Comparison of ENCODE assay signal across 26 cellular contexts in genomic region chr5:994821-995220, GRCh38. TPM values are rescaled to one million over a fixed set of nuclear protein-coding genes. Genes with fewer than 3 reads are reported as not detected.
DNase-seq lines count a peak whose midpoint lies in the region; ATAC-seq, FAIRE-seq and TF ChIP-seq lines count a peak whose summit lies in the region.
"Had no signal": no experiment of that assay in that cellular context is flagged by ENCODE, and none has a peak within 500 bp of the region (broad histone marks: within the 10 kb centered on the region; RNA-seq: fewer than 3 reads in every experiment).

No MANE protein-coding gene starts in this region.

- no peak overlapping the region for H3K4me3 ChIP-seq in H1 (ENCODE audit: extremely low read depth in 1 of 4, insufficient read depth in 2 of 4, low read depth in 3 of 4, low read length in 4 of 4)
- H3K4me3 ChIP-seq: mucosa of descending colon, SK-N-MC, uterus had no signal

- no peaks in the 10 kb centered on the region for H3K36me3 ChIP-seq in H1 (ENCODE audit: control insufficient read depth in 2 of 4, insufficient read depth in 4 of 4, low read length in 3 of 4)
- H3K36me3 ChIP-seq: neutrophil, uterus had no signal

- H2AK5ac ChIP-seq in H1 (ENCODE audit: low read depth, low read length), result no peak overlapping the region

- no peak for FAIRE-seq in H1 (lab: Jason Lieb, UNC)
- FAIRE-seq: astrocyte, G401.6, GM19239 had no signal

- intact Hi-C loops in sciatic nerve (cut with DNase I), result no loop called here

- no peak overlapping the region for H4K5ac ChIP-seq in H1 (ENCODE audit: insufficient read length, low read depth, low read length)

- H3K23ac ChIP-seq in H1 (ENCODE audit: insufficient read length), result no peak overlapping the region

- H2BK120ac ChIP-seq in H1 (replicated peaks; ENCODE audit: low read depth, low read length), result no peak overlapping the region

- H4K20me1 ChIP-seq in H1 (replicated peaks in 1 of 2; ENCODE audit: control insufficient read depth in 1 of 2, insufficient read depth in 2 of 2, low read length in 2 of 2), result no peaks in the 10 kb centered on the region

- ATAC-seq in sciatic nerve (no peak), GM21515 (IDR thresholded peaks at IDR 0.05; ENCODE audit: unreplicated experiment) (no peak), HG03108 (IDR thresholded peaks at IDR 0.05; ENCODE audit: unreplicated experiment) (no peak), esophagus mucosa (no peak)
- ATAC-seq: activated CD8-positive, alpha-beta T cell treated with anti-CD3 and anti-CD28 coated beads, Interleukin-2, amount 10 ng/mL, durations not matched to agents 7 days and 5 days; mucosa of descending colon had no signal

- H3K9ac ChIP-seq in H1 (replicated peaks in 1 of 4; ENCODE audit: extremely low read depth in 1 of 4, low read depth in 3 of 4, low read length in 3 of 4), result no peak overlapping the region

- WGBS in H1 (ENCODE audit: extremely low coverage in 1 of 2, insufficient coverage in 1 of 2, insufficient read length in 1 of 2, insufficient replicate concordance in 2 of 2, low coverage in 1 of 2, low lambda C conversion rate in 2 of 2, missing lambda C conversion rate in 1 of 2), 2 experiments, result 69% methylated on average over 4 of the region's 4 CpGs; no CpG with 5 or more reads in 1 of the 2 experiments

- TF ChIP-seq POLR2A in H1 (IDR thresholded peaks at IDR 0.05; ENCODE audit: control extremely low read depth in 1 of 2, low read depth in 2 of 2, low read length in 2 of 2), result no peak

- no peak overlapping the region for H4K91ac ChIP-seq in H1 (replicated peaks; ENCODE audit: insufficient read length, low read length)

- H3K23me2 ChIP-seq in H1 (ENCODE audit: low read depth, low read length), result peaks cover 1% of the 10 kb centered on the region; the same call in 1 of the 2 replicates

- peak; percentile 41 for DNase-seq in activated effector memory CD4-positive, alpha-beta T cell treated with anti-CD3 and anti-CD28 coated beads, Interleukin-2, amount 50 U/mL, for 16 hours
- no peak for DNase-seq in activated effector memory CD4-positive, alpha-beta T cell treated with Interleukin-2 at 50 U/mL for 16 hours
- DNase-seq in GM10266 (ENCODE audit: extremely low spot score), result no peak
- peak in 1 of 2 experiments; percentile 46 for DNase-seq in H1 (ENCODE audit: low read depth in 1 of 2, low spot score in 2 of 2)
- peak; percentile 38 for DNase-seq in sciatic nerve (ENCODE audit: low spot score)
- DNase-seq: activated B cell treated with CpG ODN at 0.5 μM for 24 hours; activated CD8-positive, alpha-beta T cell treated with anti-CD3 and anti-CD28 coated beads, Interleukin-2, amount 10 ng/mL, durations not matched to agents 7 days and 5 days; activated naive CD4-positive, alpha-beta T cell treated with anti-CD3 and anti-CD28 coated beads, Interleukin-2, amount 50 U/mL, for 16 hours; C1 segment of cervical spinal cord; cerebellar nuclear complex; effector CD8-positive, alpha-beta T cell; Karpas-422; NCI-H1092 treated with DMSO at 0.1 percent for 48 hours; NCI-H2029 treated with DMSO at 0.1 percent for 48 hours; NCI-H446 had no signal

- H3K27me3 ChIP-seq in H1 (replicated peaks in 1 of 4; ENCODE audit: control insufficient read depth in 3 of 4, extremely low read depth in 1 of 4, insufficient read depth in 3 of 4, low read length in 3 of 4), result no peaks in the 10 kb centered on the region
- H3K27me3 ChIP-seq: uterus had no signal

- no peaks in the 10 kb centered on the region for H3K9me3 ChIP-seq in H1 (ENCODE audit: insufficient read depth in 2 of 2, low read depth in 1 of 2, low read length in 1 of 2)
- H3K9me3 ChIP-seq: mucosa of descending colon, neutrophil, uterus had no signal

- no peak overlapping the region for H2BK15ac ChIP-seq in H1 (ENCODE audit: low read length)

- no peak overlapping the region for H2BK20ac ChIP-seq in H1 (ENCODE audit: low read length)

- H3K14ac ChIP-seq in H1 (ENCODE audit: insufficient read length), result no peak overlapping the region

- CTCF ChIA-PET in H1 (lab: Charles Lee; ENCODE audit: partially characterized antibody), result interaction anchor here (0.6 to 5.9 kb wide), 9 partner anchors 10 to 71 kb away, joined by 3 to 30 read pairs (median 6); partner anchors contain the start of gene NKD2

- no peak for TF ChIP-seq EP300 in H1 (IDR thresholded peaks at IDR 0.05; ENCODE audit: borderline replicate concordance in 1 of 2, low read depth in 2 of 2, low read length in 2 of 2)

- H3K4me2 ChIP-seq in H1 (ENCODE audit: insufficient read depth in 1 of 2, low read depth in 2 of 2, low read length in 2 of 2), result no peak overlapping the region

- no peak overlapping the region for H3K4ac ChIP-seq in H1 (replicated peaks; ENCODE audit: insufficient read length, low read depth, low read length)

- no peak overlapping the region for H2AFZ ChIP-seq in H1 (ENCODE audit: low read length)

- POLR2A ChIA-PET in H1 (lab: Charles Lee; ENCODE audit: partially characterized antibody), result no interaction called here

- H3K27ac ChIP-seq in H1 (ENCODE audit: low read depth, low read length), result no peak overlapping the region
- H3K27ac ChIP-seq: neutrophil, SK-N-MC had no signal

- no peak overlapping the region for H4K8ac ChIP-seq in H1 (ENCODE audit: extremely low read depth, insufficient read depth, low read length)

- H3K4me1 ChIP-seq in H1 (replicated peaks in 1 of 4; ENCODE audit: control insufficient read depth in 3 of 4, insufficient read depth in 4 of 4, low read length in 3 of 4), result peaks cover 0 to 3% (median 0%) of the 10 kb centered on the region in 4 experiments; a peak in 2 of 7 replicates
- H3K4me1 ChIP-seq: uterus had no signal

- no peaks in the 10 kb centered on the region for H3K79me2 ChIP-seq in H1 (ENCODE audit: control insufficient read depth in 1 of 2, insufficient read depth in 2 of 2, low read length in 2 of 2)

- peak; percentile 33 to 55; a peak in 3 of 4 replicates for TF ChIP-seq RAD21 in H1 (IDR thresholded peaks at IDR 0.05 in 1 of 2, conservative IDR thresholded peaks at IDR 0.05 in 1 of 2; ENCODE audit: low read depth in 2 of 2, low read length in 2 of 2)

- TF ChIP-seq CTCF in GM10266 (IDR thresholded peaks at IDR 0.05; ENCODE audit: control insufficient read depth, insufficient read depth, low read depth, missing control alignments) (peak; percentile 22), H1 (IDR thresholded peaks at IDR 0.05; ENCODE audit: control extremely low read depth in 1 of 3, insufficient read depth in 1 of 3, low read depth in 1 of 3, low read length in 3 of 3) (peak; percentile 24 to 38 (median 26); a peak in 3 of 4 replicates)

- no peak overlapping the region for H3K56ac ChIP-seq in H1 (replicated peaks; ENCODE audit: insufficient read length, low read depth, low read length)

- no peak overlapping the region for H3K18ac ChIP-seq in H1 (ENCODE audit: extremely low read depth, low read length)

- no peak overlapping the region for H2BK5ac ChIP-seq in H1 (ENCODE audit: low read depth, low read length)

- H3K79me1 ChIP-seq in H1 (ENCODE audit: low read depth, low read length), result no peaks in the 10 kb centered on the region

- H2BK12ac ChIP-seq in H1 (ENCODE audit: low read depth, low read length), result no peak overlapping the region

TF ChIP-seq in H1, 55 proteins besides CTCF, POLR2A, EP300 and RAD21:
- TF ChIP-seq SRF (IDR thresholded peaks at IDR 0.05; ENCODE audit: low read depth, low read length), result no peak
- TF ChIP-seq TEAD4 (IDR thresholded peaks at IDR 0.05; ENCODE audit: low read depth, low read length), result no peak
- TF ChIP-seq GABPA (IDR thresholded peaks at IDR 0.05; ENCODE audit: borderline replicate concordance, insufficient read depth, low read length), result no peak
- TF ChIP-seq EGR1 (IDR thresholded peaks at IDR 0.05; ENCODE audit: borderline replicate concordance, low read depth, low read length), result no peak
- TF ChIP-seq TBP (IDR thresholded peaks at IDR 0.05; ENCODE audit: low read depth, low read length), result no peak
- TF ChIP-seq CBX8 (IDR thresholded peaks at IDR 0.05; ENCODE audit: borderline replicate concordance, low read depth, low read length), result no peak
- no peak for TF ChIP-seq PHF8 (conservative IDR thresholded peaks at IDR 0.05; ENCODE audit: low read depth, low read length)
- no peak for TF ChIP-seq SP2 (IDR thresholded peaks at IDR 0.05; ENCODE audit: low read length)
- TF ChIP-seq TCF12 (IDR thresholded peaks at IDR 0.05; ENCODE audit: low read depth, low read length), result no peak
- TF ChIP-seq BCL11A (IDR thresholded peaks at IDR 0.05; ENCODE audit: low read depth in 2 of 2, low read length in 2 of 2), result no peak
- TF ChIP-seq KDM5A (IDR thresholded peaks at IDR 0.05; ENCODE audit: low read length), result no peak
- no peak for TF ChIP-seq SP1 (IDR thresholded peaks at IDR 0.05; ENCODE audit: low read depth, low read length)
- no peak for TF ChIP-seq ZNF274 (IDR thresholded peaks at IDR 0.05; ENCODE audit: borderline replicate concordance, extremely low read depth, low read length)
TF ChIP-seq in H1: peak in this region for 0.

RNA-seq across cellular contexts. Expression of gene NKD2, which starts 13.8 kb away (rescaled TPM):
- total RNA-seq in H1 (2021; fragmentation: NEBNext Ultra II Directional; extraction: Animal tissue kit (Norgen Biotek cat#: 25700)), result 6.3 and 7.9 TPM in 2 replicates
- polyA plus RNA-seq in H1 (2011; rRNA removed), result 5.5 and 7.8 TPM in 2 replicates
- polyA plus RNA-seq in H1 (2011; cell fraction: cytosol; rRNA removed), result 6.4 TPM
- 32.5 TPM for polyA plus RNA-seq in H1 (2011; cell fraction: nucleus; rRNA removed)
- 3.0 to 8.7 TPM (median 8.2 TPM) in 4 replicates for polyA plus RNA-seq in H1 (2012, experiment 1 of 2)
- polyA plus RNA-seq in H1 (2012, experiment 2 of 2), result 3.8 TPM
- polyA plus RNA-seq in H1 (2013, experiment 1 of 2), result 6.7 TPM
- polyA plus RNA-seq in H1 (2013, experiment 2 of 2), result 5.7 TPM
- 1.2 and 1.3 TPM in 2 replicates for polyA minus RNA-seq in H1 (2011; rRNA and poly(A)+ RNA removed)
- 3.6 TPM for polyA minus RNA-seq in H1 (2011; cell fraction: cytosol; rRNA and poly(A)+ RNA removed)
- 4.4 TPM for polyA minus RNA-seq in H1 (2011; cell fraction: nucleus; rRNA and poly(A)+ RNA removed)
- total RNA-seq in sciatic nerve (0.89 TPM), esophagus mucosa (1.1 TPM)
- total RNA-seq: HT1080 had no signal

Comparison
In these comparisons a context has a peak if more than half of its experiments do, and no peak if none do; other contexts are left out.
1. DNase-seq: peak in activated effector memory CD4-positive, alpha-beta T cell treated with anti-CD3 and anti-CD28 coated beads, Interleukin-2, amount 50 U/mL, for 16 hours (single experiment) and sciatic nerve (single experiment); none in activated effector memory CD4-positive, alpha-beta T cell treated with Interleukin-2 at 50 U/mL for 16 hours (single experiment) and GM10266 (single experiment).